In the genomic region with DNA sequence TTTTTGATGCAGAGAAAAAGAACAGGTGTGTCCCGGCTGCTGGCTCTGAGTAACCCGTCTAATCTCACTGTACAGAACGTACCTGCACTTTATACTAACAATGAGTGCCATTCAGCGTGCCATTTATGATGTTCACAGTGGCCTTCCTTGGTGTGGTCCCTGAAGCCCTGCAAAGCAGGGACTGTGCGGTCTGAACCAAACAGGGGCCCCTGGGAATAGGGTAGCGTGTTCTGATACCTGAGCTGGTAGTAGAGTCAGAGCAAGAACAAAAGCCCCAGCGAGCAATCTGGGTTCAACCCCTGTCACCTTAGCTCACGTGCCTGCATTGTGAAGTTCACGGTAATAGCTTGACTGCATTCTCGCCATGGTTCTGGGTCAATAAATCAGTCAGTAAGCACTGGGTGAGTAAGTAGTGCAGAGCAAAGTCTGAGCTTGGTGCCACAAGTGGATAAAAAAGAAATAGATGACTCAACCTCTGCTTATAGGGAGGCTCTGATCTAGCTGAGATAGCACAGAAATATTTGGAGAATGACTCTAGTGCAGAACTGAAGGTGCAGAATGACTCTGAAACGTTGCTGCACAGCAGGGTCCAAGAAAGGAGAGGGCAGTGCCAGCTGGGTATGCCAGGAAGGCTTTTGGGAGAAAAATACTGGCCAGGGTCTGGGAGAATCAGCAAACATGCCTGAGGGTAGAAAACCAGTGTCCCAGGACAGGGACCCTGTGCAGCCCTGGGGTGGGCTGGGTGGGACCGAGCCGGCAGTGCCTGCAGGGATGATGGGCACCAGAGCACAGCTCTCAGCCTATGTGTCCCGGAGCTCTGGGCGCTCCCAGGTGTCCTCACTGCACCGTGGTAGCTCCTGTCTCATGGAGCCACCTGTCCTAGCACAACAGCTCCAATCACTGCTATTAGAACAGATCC, we compare ENCODE assay signal across 7 cellular contexts.
A peak's percentile ranks its signal among the peaks of the same experiment; 100 is the strongest.
DNase-seq lines count a peak whose midpoint lies in the region; ATAC-seq and TF ChIP-seq lines count a peak whose summit lies in the region.

No MANE protein-coding gene starts in this region.

- H3K9me3 ChIP-seq in mucosa of descending colon = no peaks in the 10 kb centered on the region

- intact Hi-C loops in mucosa of descending colon (cut with DNase I, micrococcal nuclease) = no loop called here

- no peak overlapping the region for H3K4me3 ChIP-seq in mucosa of descending colon

- no peak for DNase-seq in activated T-cell treated with anti-CD3 and anti-CD28 coated beads, Interleukin-2, amount 50 U/mL, for 4 hours
- DNase-seq in mucosa of descending colon = peak in 2 of 3 donors; percentile 56 to 73
- no peak for DNase-seq in NCI-H526 (lab: John Stamatoyannopoulos, UW)
- DNase-seq in NCI-H1092 (lab: John Stamatoyannopoulos, UW) = no peak
- no peak for DNase-seq in putamen (ENCODE audit: low spot score)

- TF ChIP-seq CTCF in mucosa of descending colon (IDR thresholded peaks at IDR 0.05) = no peak

- ATAC-seq in GM18861 (IDR thresholded peaks at IDR 0.05; ENCODE audit: unreplicated experiment) = peak; percentile 86
- ATAC-seq in HG03060 (IDR thresholded peaks at IDR 0.05; ENCODE audit: low read depth, unreplicated experiment) = peak; percentile 67
- ATAC-seq in activated T-cell treated with anti-CD3 and anti-CD28 coated beads, Interleukin-2, amount 50 U/mL, for 4 hours = peak; percentile 73 to 81
- ATAC-seq in mucosa of descending colon = peak; percentile 93

- peaks cover 1% of the 10 kb centered on the region for H3K9me3 Mint-ChIP-seq in activated T-cell treated with anti-CD3 and anti-CD28 coated beads, Interleukin-2, amount 50 U/mL, for 4 hours

- H3K4me3 Mint-ChIP-seq in activated T-cell treated with anti-CD3 and anti-CD28 coated beads, Interleukin-2, amount 50 U/mL, for 4 hours = no peak overlapping the region

- peaks cover 2% of the 10 kb centered on the region for H3K27me3 Mint-ChIP-seq in activated T-cell treated with anti-CD3 and anti-CD28 coated beads, Interleukin-2, amount 50 U/mL, for 4 hours (ENCODE audit: low read depth)

- H3K4me1 Mint-ChIP-seq in activated T-cell treated with anti-CD3 and anti-CD28 coated beads, Interleukin-2, amount 50 U/mL, for 4 hours (ENCODE audit: low read depth) = peaks cover 21% of the 10 kb centered on the region

- peaks cover 4% of the 10 kb centered on the region for H3K4me1 ChIP-seq in mucosa of descending colon (ENCODE audit: low read depth)

- no peaks in the 10 kb centered on the region for H3K36me3 ChIP-seq in mucosa of descending colon (ENCODE audit: low read depth)

- H3K36me3 Mint-ChIP-seq in activated T-cell treated with anti-CD3 and anti-CD28 coated beads, Interleukin-2, amount 50 U/mL, for 4 hours (ENCODE audit: insufficient read depth) = no peaks in the 10 kb centered on the region

Comparison
In these comparisons a context has a peak if more than half of its experiments do, and no peak if none do; other contexts are left out.
1. DNase-seq: peak in mucosa of descending colon (2 of 3); none in activated T-cell treated with anti-CD3 and anti-CD28 coated beads, Interleukin-2, amount 50 U/mL, for 4 hours (single experiment), NCI-H526 (0 of 2), NCI-H1092 (single experiment) and putamen (single experiment).
2. Peak in every context shown above with its lines, with median percentiles within 50 percentile points of each other: ATAC-seq.